Comparison of ENCODE assay signal across 1 cellular context in genomic region chr13:26759156-26759906, GRCh38.
TF ChIP-seq lines count a peak whose summit lies in the region.

No MANE protein-coding gene starts in this region.

TF ChIP-seq in HepG2, 621 proteins besides CTCF, POLR2A, EP300 and RAD21 (continued from another document):
- TF ChIP-seq ZNF569 (CRISPR knock-in tag; IDR thresholded peaks at IDR 0.05; ENCODE audit: borderline replicate concordance) (no peak), NFIC (IDR thresholded peaks at IDR 0.05; ENCODE audit: low read length) (no peak), ZNF138 (CRISPR knock-in tag; IDR thresholded peaks at IDR 0.05; ENCODE audit: low read depth) (no peak), HMG20A (CRISPR knock-in tag; IDR thresholded peaks at IDR 0.05; ENCODE audit: borderline replicate concordance) (no peak), ZFP90 (CRISPR knock-in tag; IDR thresholded peaks at IDR 0.05; ENCODE audit: borderline replicate concordance) (no peak), TEAD3 (CRISPR knock-in tag; optimal IDR thresholded peaks at IDR 0.05; ENCODE audit: borderline replicate concordance) (no peak)
- TF ChIP-seq, protein P1, sequence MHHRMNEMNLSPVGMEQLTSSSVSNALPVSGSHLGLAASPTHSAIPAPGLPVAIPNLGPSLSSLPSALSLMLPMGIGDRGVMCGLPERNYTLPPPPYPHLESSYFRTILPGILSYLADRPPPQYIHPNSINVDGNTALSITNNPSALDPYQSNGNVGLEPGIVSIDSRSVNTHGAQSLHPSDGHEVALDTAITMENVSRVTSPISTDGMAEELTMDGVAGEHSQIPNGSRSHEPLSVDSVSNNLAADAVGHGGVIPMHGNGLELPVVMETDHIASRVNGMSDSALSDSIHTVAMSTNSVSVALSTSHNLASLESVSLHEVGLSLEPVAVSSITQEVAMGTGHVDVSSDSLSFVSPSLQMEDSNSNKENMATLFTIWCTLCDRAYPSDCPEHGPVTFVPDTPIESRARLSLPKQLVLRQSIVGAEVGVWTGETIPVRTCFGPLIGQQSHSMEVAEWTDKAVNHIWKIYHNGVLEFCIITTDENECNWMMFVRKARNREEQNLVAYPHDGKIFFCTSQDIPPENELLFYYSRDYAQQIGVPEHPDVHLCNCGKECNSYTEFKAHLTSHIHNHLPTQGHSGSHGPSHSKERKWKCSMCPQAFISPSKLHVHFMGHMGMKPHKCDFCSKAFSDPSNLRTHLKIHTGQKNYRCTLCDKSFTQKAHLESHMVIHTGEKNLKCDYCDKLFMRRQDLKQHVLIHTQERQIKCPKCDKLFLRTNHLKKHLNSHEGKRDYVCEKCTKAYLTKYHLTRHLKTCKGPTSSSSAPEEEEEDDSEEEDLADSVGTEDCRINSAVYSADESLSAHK (CRISPR knock-in tag; IDR thresholded peaks at IDR 0.05; ENCODE audit: borderline replicate concordance) = no peak
- TF ChIP-seq, protein P2, sequence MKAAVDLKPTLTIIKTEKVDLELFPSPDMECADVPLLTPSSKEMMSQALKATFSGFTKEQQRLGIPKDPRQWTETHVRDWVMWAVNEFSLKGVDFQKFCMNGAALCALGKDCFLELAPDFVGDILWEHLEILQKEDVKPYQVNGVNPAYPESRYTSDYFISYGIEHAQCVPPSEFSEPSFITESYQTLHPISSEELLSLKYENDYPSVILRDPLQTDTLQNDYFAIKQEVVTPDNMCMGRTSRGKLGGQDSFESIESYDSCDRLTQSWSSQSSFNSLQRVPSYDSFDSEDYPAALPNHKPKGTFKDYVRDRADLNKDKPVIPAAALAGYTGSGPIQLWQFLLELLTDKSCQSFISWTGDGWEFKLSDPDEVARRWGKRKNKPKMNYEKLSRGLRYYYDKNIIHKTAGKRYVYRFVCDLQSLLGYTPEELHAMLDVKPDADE (CRISPR knock-in tag; IDR thresholded peaks at IDR 0.05) = no peak
